Comparison of ENCODE assay signal across 14 cellular contexts in the genomic region with DNA sequence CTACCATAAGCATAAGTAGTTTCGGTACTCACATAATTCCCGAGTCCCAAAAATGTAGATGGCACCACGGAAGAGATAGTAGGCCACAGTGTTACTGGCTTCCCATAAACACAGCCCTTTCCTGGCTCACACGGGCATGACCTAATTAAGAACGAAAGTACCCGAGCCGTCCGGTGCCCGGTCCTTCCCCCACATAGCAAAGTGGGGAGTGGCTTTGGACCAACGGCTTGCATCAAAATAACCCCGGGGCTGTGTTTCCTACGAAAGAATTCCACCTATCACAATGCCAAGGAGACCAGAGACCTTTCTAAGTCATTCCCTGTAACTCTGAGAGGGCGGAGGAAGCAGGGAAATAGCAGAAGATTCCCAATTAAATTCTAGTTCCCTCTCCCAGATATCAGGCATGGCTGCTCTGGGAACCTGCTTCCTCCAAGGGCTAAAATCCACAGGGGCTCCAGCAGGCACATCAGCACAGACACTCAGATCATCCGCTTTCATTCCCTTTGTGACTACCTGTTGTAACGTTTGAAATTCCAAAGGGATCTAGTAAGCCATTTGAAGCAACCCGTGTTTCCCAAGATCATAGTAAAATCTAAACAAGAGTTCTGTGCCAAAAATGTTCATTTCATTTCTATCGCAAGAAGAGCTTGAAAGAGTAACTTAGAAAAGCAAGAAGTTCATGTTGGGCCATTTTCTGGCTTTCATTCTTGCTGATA. TPM values are rescaled to one million over a fixed set of nuclear protein-coding genes. Genes with fewer than 3 reads are reported as not detected.
DNase-seq lines count a peak whose midpoint lies in the region; ATAC-seq, FAIRE-seq and TF ChIP-seq lines count a peak whose summit lies in the region.
"Had no signal": no experiment of that assay in that cellular context is flagged by ENCODE, and none has a peak within 500 bp of the region (broad histone marks: within the 10 kb centered on the region; RNA-seq: fewer than 3 reads in every experiment).

A gene (minus strand): TSS at position 143 of the 716 bp plus-strand sequence. CDS start 635 bp downstream, outside the sequence.

- H3K9me2 ChIP-seq in Loucy (replicated peaks; ENCODE audit: low read depth, low read length), result no peaks in the 10 kb centered on the region

- in situ Hi-C loops in K562 (cut with MboI), result no loop called here

- H3K79me2 ChIP-seq in Loucy (ENCODE audit: insufficient read depth, low read length) (no peaks in the 10 kb centered on the region), K562 (ENCODE audit: control insufficient read depth, insufficient read depth, low read length) (no peaks in the 10 kb centered on the region)

- peak within 1 kb of the TSS; percentile 36 for H3K9ac ChIP-seq in BLaER1
- H3K9ac ChIP-seq in Loucy (ENCODE audit: low read depth, low read length, poor library complexity, severe bottlenecking), result no peak within 1 kb of the TSS
- H3K9ac ChIP-seq in K562 (ENCODE audit: insufficient read depth in 1 of 2, low read depth in 2 of 2, low read length in 2 of 2), result no peak within 1 kb of the TSS
- H3K9ac ChIP-seq: KMS-11 had no signal

- 43% methylated on average over 17 of the region's 17 CpGs for WGBS in K562 (ENCODE audit: insufficient coverage, low coverage, missing lambda C conversion rate)

- H3K36me3 Mint-ChIP-seq in osteocyte (ENCODE audit: unreplicated experiment) (no peaks in the 10 kb centered on the region), WTC11 (no peaks in the 10 kb centered on the region)

- H3K36me3 ChIP-seq in BLaER1, result no peaks in the 10 kb centered on the region
- H3K36me3 ChIP-seq in Loucy (ENCODE audit: insufficient read depth, low read length), result no peaks in the 10 kb centered on the region
- no peaks in the 10 kb centered on the region for H3K36me3 ChIP-seq in K562 (ENCODE audit: control insufficient read depth, insufficient read depth, low read length)
- no peaks in the 10 kb centered on the region for H3K36me3 ChIP-seq in uterus
- H3K36me3 ChIP-seq: ovary had no signal

- POLR2A ChIA-PET in K562 (lab: Yijun Ruan, JAX) (interaction anchor here (0.8 kb wide), 1 partner anchor 22 kb away, joined by 3 read pairs; no protein-coding TSS in a partner anchor), WTC11 (lab: Charles Lee) (no interaction called here)

- H3F3A ChIP-seq in Loucy (ENCODE audit: low read depth), result 0 out of 2 replicates have a peak, but pooled peaks cover 2% of the 10 kb centered on the region

- H2AFZ ChIP-seq in Loucy (ENCODE audit: low read length), result no peak within 1 kb of the TSS
- H2AFZ ChIP-seq in K562 (ENCODE audit: low read depth, low read length), result peak within 1 kb of the TSS; percentile 38; the same call in 1 of the 2 replicates

- peaks cover 11% of the 10 kb centered on the region for H3K27me3 Mint-ChIP-seq in osteocyte (ENCODE audit: unreplicated experiment)
- peaks cover 8% of the 10 kb centered on the region; the same call in 1 of the 2 replicates for H3K27me3 Mint-ChIP-seq in WTC11 (ENCODE audit: low read depth)

- ATAC-seq in K562, result no peak
- ATAC-seq in WTC11, result no peak
- no peak for ATAC-seq in HG03280 (IDR thresholded peaks at IDR 0.05; ENCODE audit: unreplicated experiment)

- no peaks in the 10 kb centered on the region for H4K20me1 ChIP-seq in BLaER1
- H4K20me1 ChIP-seq in Loucy (ENCODE audit: insufficient read depth, low read length, poor library complexity, severe bottlenecking), result no peaks in the 10 kb centered on the region
- no peaks in the 10 kb centered on the region for H4K20me1 ChIP-seq in K562 (replicated peaks; ENCODE audit: control insufficient read depth, insufficient read depth, low read length)

- H3K27me3 ChIP-seq in BLaER1 (no peaks in the 10 kb centered on the region), Loucy (ENCODE audit: insufficient read depth, low read length, poor library complexity, severe bottlenecking) (no peaks in the 10 kb centered on the region), K562 (ENCODE audit: control insufficient read depth in 2 of 2, insufficient read depth in 2 of 2, low read length in 2 of 2) (peaks cover 0 to 7% of the 10 kb centered on the region in 2 experiments; a peak in 3 of 5 replicates), uterus (no peaks in the 10 kb centered on the region)
- H3K27me3 ChIP-seq: ovary had no signal

- intact Hi-C loops in K562 (cut with micrococcal nuclease) (no loop called here), uterus (cut with DNase I; ENCODE audit: low total_unique reads) (no loop called here)

- no peak for DNase-seq in K562 (ENCODE audit: extremely low read depth in 1 of 4, low spot score in 3 of 4)
- no peak for DNase-seq in osteocyte (ENCODE audit: extremely low spot score, unreplicated experiment)
- DNase-seq in WTC11 (ENCODE audit: low spot score), result no peak
- no peak for DNase-seq in frontal cortex (ENCODE audit: low spot score in 2 of 2)
- DNase-seq in uterus, result no peak
- DNase-seq: activated T-cell treated with anti-CD3 and anti-CD28 coated beads, Interleukin-2, amount 50 U/mL, for 48 hours; AML-193; GOT3; NCI-H2029 treated with DMSO at 0.1 percent for 48 hours; ovary had no signal

- H3K9me3 Mint-ChIP-seq in osteocyte (ENCODE audit: unreplicated experiment) (no peaks in the 10 kb centered on the region), WTC11 (0 out of 2 replicates have a peak, but pooled peaks cover 2% of the 10 kb centered on the region)

- H3K4me1 Mint-ChIP-seq in osteocyte (ENCODE audit: unreplicated experiment), result peaks cover 35% of the 10 kb centered on the region
- no peaks in the 10 kb centered on the region for H3K4me1 Mint-ChIP-seq in WTC11

- peak within 1 kb of the TSS; percentile 92 for H3K4me2 ChIP-seq in BLaER1
- H3K4me2 ChIP-seq in Loucy (ENCODE audit: low read depth, low read length, poor library complexity, severe bottlenecking), result peak within 1 kb of the TSS; percentile 17
- no peak within 1 kb of the TSS for H3K4me2 ChIP-seq in K562 (ENCODE audit: insufficient read depth, low read length)
- H3K4me2 ChIP-seq: KMS-11 had no signal

- TF ChIP-seq POLR2A in K562 (conservative IDR thresholded peaks at IDR 0.05) (no peak), uterus (IDR thresholded peaks at IDR 0.05) (no peak)

- no peak for FAIRE-seq in K562 (lab: Jason Lieb, UNC)
- no peak for FAIRE-seq in frontal cortex (lab: Jason Lieb, UNC)

- H3K9me3 ChIP-seq in BLaER1 (peaks cover under 1% of the 10 kb centered on the region; the same call in 1 of the 2 replicates), Loucy (ENCODE audit: insufficient read depth, low read depth, low read length) (no peaks in the 10 kb centered on the region), K562 (replicated peaks; ENCODE audit: control insufficient read depth, insufficient read depth, low read depth, low read length) (no peaks in the 10 kb centered on the region), uterus (no peaks in the 10 kb centered on the region)
- H3K9me3 ChIP-seq: ovary had no signal

- H3K4me3 Mint-ChIP-seq in osteocyte (ENCODE audit: unreplicated experiment) (no peak within 1 kb of the TSS), WTC11 (no peak within 1 kb of the TSS)

- CTCF ChIA-PET in K562 (lab: Yijun Ruan, JAX; ENCODE audit: low intra/inter-chr PET ratio) (no interaction called here), WTC11 (lab: Charles Lee) (interaction anchor here (1.2 kb wide), 1 partner anchor 16 kb away, joined by 3 read pairs; no protein-coding TSS in a partner anchor)

- H3K27ac Mint-ChIP-seq in osteocyte (ENCODE audit: unreplicated experiment), result peak within 1 kb of the TSS; percentile 39
- H3K27ac Mint-ChIP-seq in WTC11, result no peak within 1 kb of the TSS

- TF ChIP-seq EP300 in K562 (IDR thresholded peaks at IDR 0.05; ENCODE audit: low read length), result no peak

- no peaks in the 10 kb centered on the region for H3K9me1 ChIP-seq in K562 (ENCODE audit: control insufficient read depth, insufficient read depth, low read length)

- H3K27ac ChIP-seq in BLaER1, result peak within 1 kb of the TSS; percentile 69
- no peak within 1 kb of the TSS for H3K27ac ChIP-seq in K562 (ENCODE audit: extremely low read depth, low read depth, low read length)
- H3K27ac ChIP-seq in uterus, result no peak within 1 kb of the TSS
- H3K27ac ChIP-seq: KMS-11, ovary had no signal

- no peak for TF ChIP-seq RAD21 in K562 (CRISPR knock-in tag; conservative IDR thresholded peaks at IDR 0.05 in 1 of 2, IDR thresholded peaks at IDR 0.05 in 1 of 2)

- TF ChIP-seq CTCF in Loucy (conservative IDR thresholded peaks at IDR 0.05; ENCODE audit: low read length) (no peak), K562 (IDR thresholded peaks at IDR 0.05 in 2 of 3, conservative IDR thresholded peaks at IDR 0.05 in 1 of 3; ENCODE audit: insufficient read depth in 2 of 3, low read depth in 1 of 3, low read length in 3 of 3) (no peak), osteocyte (IDR thresholded peaks at IDR 0.05) (no peak), WTC11 (IDR thresholded peaks at IDR 0.05) (no peak), uterus (IDR thresholded peaks at IDR 0.05) (no peak)

- BruUV-seq in K562 (replicated peaks; lab: Mats Ljungman, UMichigan), result no TSS peak

- H3K4me3 ChIP-seq in BLaER1, result peak within 1 kb of the TSS; percentile 40
- H3K4me3 ChIP-seq in Loucy (ENCODE audit: low read length, poor library complexity, severe bottlenecking), result no peak within 1 kb of the TSS
- no peak within 1 kb of the TSS for H3K4me3 ChIP-seq in K562
- no peak within 1 kb of the TSS for H3K4me3 ChIP-seq in uterus
- H3K4me3 ChIP-seq: ovary had no signal

- H3K4me1 ChIP-seq in BLaER1 (peaks cover 86% of the 10 kb centered on the region), Loucy (ENCODE audit: insufficient read depth, low read length, poor library complexity, severe bottlenecking) (peaks cover 38% of the 10 kb centered on the region), K562 (replicated peaks in 1 of 2; ENCODE audit: control insufficient read depth in 2 of 2, insufficient read depth in 2 of 2, low read length in 2 of 2) (peaks cover 8 to 16% of the 10 kb centered on the region in 2 experiments; a peak in 3 of 5 replicates), uterus (no peaks in the 10 kb centered on the region)

RNA-seq across cellular contexts. Expression of the gene that starts here (rescaled TPM):
- total RNA-seq in K562 (2011; cell fraction: chromatin; rRNA removed; ENCODE audit: low replicate concordance), result 0.21 TPM in 1 of 2 replicates, not detected in the other
- total RNA-seq in K562 (2011; cell fraction: nucleolus; rRNA removed), result not detected in 2 replicates
- not detected in 2 replicates for total RNA-seq in K562 (2011; cell fraction: nucleoplasm; rRNA removed)
- total RNA-seq in K562 (2014; rRNA removed) (not detected in 2 replicates), K562 (2014; rRNA removed; fragmentation: Illumina TruSeq; extraction: Trizol) (not detected in 2 replicates), K562 (2015; rRNA removed; fragmentation: Illumina TruSeq; extraction: Trizol) (not detected in 2 replicates), K562 (2021) (not detected in 2 replicates), osteocyte (not detected in 2 replicates), WTC11 (2021) (0.25 to 0.39 TPM (median 0.27 TPM) in 3 replicates), frontal cortex (not detected), uterus (1 to 10 TPM in 1 of 4 donors, under 1 TPM in 1, not detected in 2; 0.18 to 4.4 TPM)
- polyA plus RNA-seq in K562 (2011; rRNA removed) (0.04 and 0.07 TPM in 2 replicates), K562 (2014; fragmentation: Illumina TruSeq; extraction: Trizol) (not detected in 2 replicates), K562 (2014; fragmentation: Nextera tagmentation; extraction: Ambion mirVana) (not detected), K562 (2014; rRNA removed) (not detected in 2 replicates)
- 0.13 and 0.25 TPM in 2 replicates for polyA plus RNA-seq in K562 (2011; cell fraction: cytosol; rRNA removed)
- 0.18 TPM in 2 replicates for polyA plus RNA-seq in K562 (2011; cell fraction: nucleus; rRNA removed)
- polyA plus RNA-seq in K562 (2012), result 0.03 and 0.04 TPM in 2 replicates
- not detected in 2 replicates for polyA minus RNA-seq in K562 (2011; rRNA and poly(A)+ RNA removed)
- 2.2 TPM in 1 of 2 replicates, not detected in the other for polyA minus RNA-seq in K562 (2011; cell fraction: cytosol; rRNA and poly(A)+ RNA removed)
- 1.1 TPM in 1 of 2 replicates, not detected in the other for polyA minus RNA-seq in K562 (2011; cell fraction: nucleus; rRNA and poly(A)+ RNA removed)
